ENCODE assay signal across 8 cellular contexts in the genomic region with DNA sequence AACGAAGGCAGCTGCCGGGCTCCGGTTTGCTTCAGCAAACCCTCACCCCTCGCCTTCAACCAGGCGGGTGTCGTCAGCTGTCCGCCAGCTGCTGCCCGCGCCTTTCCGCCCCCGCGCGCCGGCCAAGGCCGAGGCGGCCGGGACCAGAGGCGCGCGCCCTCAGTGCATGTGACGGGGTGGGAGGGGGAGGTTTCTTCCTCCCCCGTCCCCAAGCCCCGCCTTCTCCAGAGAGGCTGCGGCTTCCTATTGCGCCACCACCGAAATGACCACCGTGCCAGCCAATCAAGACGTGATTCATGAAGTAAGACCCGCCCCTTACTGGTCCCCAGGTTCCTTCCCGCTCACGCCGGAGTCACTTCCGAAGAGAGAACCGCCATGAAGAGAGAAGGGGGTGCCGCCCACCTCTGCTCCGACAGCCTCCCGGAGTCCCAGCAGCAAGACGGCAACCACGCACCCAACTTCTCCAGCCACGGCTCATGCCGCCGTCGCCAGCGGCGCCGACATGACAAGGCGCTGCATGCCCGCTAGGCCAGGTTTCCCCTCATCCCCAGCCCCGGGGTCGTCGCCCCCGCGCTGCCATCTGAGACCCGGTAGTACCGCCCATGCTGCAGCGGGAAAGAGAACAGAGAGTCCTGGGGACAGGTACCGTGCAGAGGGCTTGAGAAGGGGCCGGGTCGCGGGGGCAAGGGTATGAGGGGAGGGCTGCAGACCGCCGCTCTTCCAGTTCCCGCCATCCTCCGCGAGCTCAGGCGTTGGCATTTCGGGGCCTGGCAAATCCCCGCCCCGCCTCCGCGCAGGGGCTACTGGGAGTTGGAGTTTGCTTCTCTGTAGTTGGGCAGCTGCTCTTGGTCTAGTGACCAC. TPM values are rescaled to one million over a fixed set of nuclear protein-coding genes. Genes with fewer than 3 reads are reported as not detected.
DNase-seq lines count a peak whose midpoint lies in the region; ATAC-seq, FAIRE-seq and TF ChIP-seq lines count a peak whose summit lies in the region.

Gene SLF2, plus strand, starts transcription at position 355 of the 861 bp plus-strand sequence. Its CDS starts 148 bp downstream, at position 503.

- peak within 1 kb of the TSS; percentile 99 for H3K4me2 ChIP-seq in keratinocyte (ENCODE audit: control insufficient read depth, extremely low read depth, insufficient read depth, low read depth, low read length)

- FAIRE-seq in keratinocyte (lab: Jason Lieb, UNC): peak; percentile 52

- H3K36me3 ChIP-seq in keratinocyte (ENCODE audit: control insufficient read depth in 2 of 2, extremely low read depth in 1 of 2, insufficient read depth in 2 of 2, low read length in 2 of 2): peaks cover 3 to 4% of the 10 kb centered on the region in 2 experiments

- H3K4me1 ChIP-seq in keratinocyte (ENCODE audit: control insufficient read depth, extremely low read depth, insufficient read depth, low read length): peaks cover 17% of the 10 kb centered on the region

- peaks cover 3% of the 10 kb centered on the region for H4K20me1 ChIP-seq in keratinocyte (ENCODE audit: control insufficient read depth, extremely low read depth, insufficient read depth, low read length)

- peak within 1 kb of the TSS; percentile 99 for H2AFZ ChIP-seq in keratinocyte (ENCODE audit: control insufficient read depth, low read length)

- H3K4me3 ChIP-seq in keratinocyte (ENCODE audit: control insufficient read depth in 2 of 3, extremely low read depth in 1 of 3, insufficient read depth in 2 of 3, low read depth in 1 of 3, low read length in 3 of 3): peak within 1 kb of the TSS; percentile 91 to 95 (median 92)

- peak; percentile 70 for TF ChIP-seq POLR2A in GM19099 (IDR thresholded peaks at IDR 0.05; ENCODE audit: extremely low read depth, insufficient read length, low read depth)

- H3K9me1 ChIP-seq in keratinocyte (ENCODE audit: control insufficient read depth, extremely low read depth, insufficient read depth, low read length): no peaks in the 10 kb centered on the region

- H3K27ac ChIP-seq in keratinocyte (ENCODE audit: control insufficient read depth, insufficient read depth, low read length): peak within 1 kb of the TSS; percentile 63

- dilution Hi-C loops in keratinocyte (cut with MboI; ENCODE audit: extremely low pct_ligation_motif_present, low sequenced_read_pairs): no loop called here

- no peaks in the 10 kb centered on the region for H3K9me3 ChIP-seq in keratinocyte (ENCODE audit: control insufficient read depth, low read depth, low read length)

- peaks cover 27% of the 10 kb centered on the region for H3K79me2 ChIP-seq in keratinocyte (ENCODE audit: control insufficient read depth, insufficient read depth, low read length)

- DNase-seq in AG20443 (ENCODE audit: low spot score) (peak; percentile 99), NCI-H510A (lab: John Stamatoyannopoulos, UW) (peak; percentile 97), cerebellum (ENCODE audit: low spot score) (peak; percentile 99), keratinocyte (ENCODE audit: low read depth, low spot score) (peak; percentile 84)
- DNase-seq in activated CD4-positive, alpha-beta T cell treated with anti-CD3 and anti-CD28 coated beads for 1 hour: peak; percentile 86
- peak; percentile 78 to 82 for DNase-seq in stimulated activated CD4-positive, alpha-beta T cell treated with anti-CD3 and anti-CD28 coated beads, Interleukin-15, amount 100 ng/mL, for 1 hour (ENCODE audit: low read depth in 1 of 2, low spot score in 1 of 2)

- peak; percentile 92 for ATAC-seq in HG03432 (IDR thresholded peaks at IDR 0.05; ENCODE audit: unreplicated experiment)

- TF ChIP-seq CTCF in keratinocyte (optimal IDR thresholded peaks at IDR 0.05 in 1 of 3, IDR thresholded peaks at IDR 0.05 in 1 of 3, conservative IDR thresholded peaks at IDR 0.05 in 1 of 3; ENCODE audit: extremely low read depth in 1 of 3, insufficient read depth in 2 of 3, low read length in 3 of 3): no peak

- H3K9ac ChIP-seq in keratinocyte (ENCODE audit: control insufficient read depth, extremely low read depth, insufficient read depth, low read length): peak within 1 kb of the TSS; percentile 74

- no peaks in the 10 kb centered on the region for H3K27me3 ChIP-seq in keratinocyte (ENCODE audit: control insufficient read depth, extremely low read depth, insufficient read depth, low read length)

RNA-seq across cellular contexts. Expression of gene SLF2, which starts in this region (rescaled TPM):
- total RNA-seq in cerebellum: 62.5 TPM
- 4.6 to 7.1 TPM (median 4.9 TPM) in 3 replicates for polyA plus RNA-seq in keratinocyte
- polyA plus RNA-seq in keratinocyte (2011; ENCODE audit: low read depth): 7.2 TPM
- polyA plus RNA-seq in keratinocyte (2011; cell fraction: cytosol; rRNA removed): 2.4 and 4.5 TPM in 2 replicates
- polyA plus RNA-seq in keratinocyte (2011; cell fraction: nucleus; rRNA removed): 9.3 and 11.9 TPM in 2 replicates
- polyA plus RNA-seq in keratinocyte (2012; ENCODE audit: low replicate concordance): 4.7 and 7.4 TPM in 2 replicates
- polyA minus RNA-seq in keratinocyte: 1.5 to 10.9 TPM (median 4.2 TPM) in 3 replicates
- 7.3 TPM for polyA minus RNA-seq in keratinocyte (2011; cell fraction: cytosol; rRNA and poly(A)+ RNA removed)
- 8.0 and 15.1 TPM in 2 replicates for polyA minus RNA-seq in keratinocyte (2011; cell fraction: nucleus; rRNA and poly(A)+ RNA removed)

Comparison
In these comparisons a context has a peak if more than half of its experiments do, and no peak if none do; other contexts are left out.
1. Peak in every context shown above with its lines: DNase-seq, ATAC-seq, H3K4me3 ChIP-seq and H3K27ac ChIP-seq.